17 cellular contexts compared by ENCODE assay signal in the genomic region with DNA sequence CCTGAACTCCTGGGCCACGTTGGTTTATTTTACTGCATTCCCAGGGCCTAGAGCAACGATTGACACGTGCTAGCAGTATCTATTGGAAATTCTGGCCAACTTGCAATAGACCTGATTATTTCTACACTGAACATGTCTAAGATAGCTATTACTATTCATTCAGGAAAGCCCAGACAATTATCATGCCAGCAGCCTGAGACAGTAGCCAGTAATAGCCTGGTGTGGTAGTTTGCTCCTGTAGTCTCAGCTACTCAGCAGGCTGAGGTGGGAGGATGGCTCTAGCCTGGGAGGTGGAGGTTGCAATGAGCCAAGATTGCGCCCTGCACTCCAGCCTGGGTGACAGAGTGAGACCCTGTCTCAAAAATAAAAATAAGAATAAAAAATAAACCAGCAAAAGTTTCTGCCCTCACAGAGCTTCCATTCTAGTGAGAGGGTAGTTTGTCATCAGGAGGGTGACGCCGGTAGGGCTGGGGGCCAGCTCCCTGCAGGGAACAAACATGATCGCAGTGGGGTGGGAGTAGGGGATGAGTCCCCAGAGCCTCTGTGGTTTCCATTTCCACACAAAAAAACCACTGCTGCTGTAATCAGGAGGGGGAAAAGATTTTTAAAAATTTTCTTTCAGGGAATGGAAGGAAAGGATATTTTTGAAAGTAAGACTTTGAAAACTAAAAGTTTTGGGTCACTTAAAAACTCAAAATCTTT. TPM values are rescaled to one million over a fixed set of nuclear protein-coding genes. Genes with fewer than 3 reads are reported as not detected.
DNase-seq lines count a peak whose midpoint lies in the region; ATAC-seq and TF ChIP-seq lines count a peak whose summit lies in the region.
"Had no signal": no experiment of that assay in that cellular context is flagged by ENCODE, and none has a peak within 500 bp of the region (broad histone marks: within the 10 kb centered on the region; RNA-seq: fewer than 3 reads in every experiment).

No MANE protein-coding gene starts in this region.

- no peak overlapping the region for H4K8ac ChIP-seq in IMR-90 (ENCODE audit: low read depth in 2 of 2, low read length in 2 of 2)

- dilution Hi-C loops in IMR-90 (cut with HindIII; ENCODE audit: low sequenced_read_pairs, unreplicated experiment): no loop called here

- intact Hi-C loops in IMR-90 (cut with micrococcal nuclease) (no loop called here), right lobe of liver (cut with DNase I) (no loop called here)

- TF ChIP-seq CTCF in IMR-90 (conservative IDR thresholded peaks at IDR 0.05; ENCODE audit: low read depth, low read length): no peak
- no peak for TF ChIP-seq CTCF in neutrophil (IDR thresholded peaks at IDR 0.05)
- no peak for TF ChIP-seq CTCF in right lobe of liver (IDR thresholded peaks at IDR 0.05)

- DNase-seq in activated T-cell treated with anti-CD3 and anti-CD28 coated beads, Interleukin-2, amount 50 U/mL, for 24 hours: no peak
- DNase-seq in activated T-cell treated with anti-CD3 and anti-CD28 coated beads for 4 hours (no peak), IMR-90 (peak; percentile 18), NCI-H2196 (lab: John Stamatoyannopoulos, UW; ENCODE audit: unreplicated experiment) (no peak), right lobe of liver (no peak)
- no peak for DNase-seq in activated naive CD8-positive, alpha-beta T cell treated with anti-CD3 and anti-CD28 coated beads for 36 hours
- DNase-seq in stimulated activated CD4-positive, alpha-beta T cell treated with anti-CD3 and anti-CD28 coated beads, Interleukin-12 subunit alpha, Interleukin-12 subunit beta, amount 100 ng/mL, for 4 hours: no peak
- DNase-seq: anterior cingulate cortex, mammary epithelial cell, NCI-H2029, NCI-H748 treated with DMSO at 0.1 percent for 48 hours, nucleus accumbens, SK-N-SH, upper lobe of right lung had no signal

- peaks cover 5% of the 10 kb centered on the region for H3K4me1 ChIP-seq in IMR-90 (ENCODE audit: control insufficient read depth, insufficient read depth, low read length)
- H3K4me1 ChIP-seq in neutrophil (ENCODE audit: control insufficient read depth in 1 of 2, insufficient read depth in 1 of 2, low read depth in 1 of 2, low read length in 1 of 2): peaks cover 58 to 60% of the 10 kb centered on the region in 2 experiments
- H3K4me1 ChIP-seq in right lobe of liver: peaks cover 0 to 5% (median 2%) of the 10 kb centered on the region in 4 donors
- H3K4me1 ChIP-seq: HAP-1 had no signal

- H2AK9ac ChIP-seq in IMR-90 (replicated peaks; ENCODE audit: low read depth, low read length, poor library complexity): no peak overlapping the region

- no peaks in the 10 kb centered on the region for H3K9me3 Mint-ChIP-seq in activated T-cell treated with anti-CD3 and anti-CD28 coated beads, Interleukin-2, amount 50 U/mL, for 24 hours
- H3K9me3 Mint-ChIP-seq in activated naive CD8-positive, alpha-beta T cell treated with anti-CD3 and anti-CD28 coated beads for 36 hours: no peaks in the 10 kb centered on the region

- POLR2A ChIA-PET in IMR-90 (lab: Charles Lee; ENCODE audit: unreplicated experiment): no interaction called here

- no peak overlapping the region for H4K5ac ChIP-seq in IMR-90 (ENCODE audit: low read depth, low read length)

- no peak overlapping the region for H2AFZ ChIP-seq in IMR-90 (replicated peaks; ENCODE audit: low read length, poor library complexity)

- H3K18ac ChIP-seq in IMR-90 (ENCODE audit: low read depth, low read length): no peak overlapping the region

- in situ Hi-C loops in IMR-90 (cut with MboI; ENCODE audit: low sequenced_read_pairs): no loop called here

- peaks cover 60% of the 10 kb centered on the region for H3K36me3 Mint-ChIP-seq in activated T-cell treated with anti-CD3 and anti-CD28 coated beads, Interleukin-2, amount 50 U/mL, for 24 hours (ENCODE audit: low read depth)
- H3K36me3 Mint-ChIP-seq in activated naive CD8-positive, alpha-beta T cell treated with anti-CD3 and anti-CD28 coated beads for 36 hours: peaks cover 48% of the 10 kb centered on the region

- CTCF ChIA-PET in IMR-90 (lab: Yijun Ruan, JAX): interaction anchor here (0.6 to 1.0 kb wide), 2 partner anchors 16 to 796 kb away, joined by 3 read pairs; no protein-coding TSS in a partner anchor

- H2BK20ac ChIP-seq in IMR-90 (ENCODE audit: low read depth, low read length): no peak overlapping the region

- H3K27ac Mint-ChIP-seq in activated T-cell treated with anti-CD3 and anti-CD28 coated beads, Interleukin-2, amount 50 U/mL, for 24 hours: peak overlapping the region; percentile 96
- H3K27ac Mint-ChIP-seq in activated naive CD8-positive, alpha-beta T cell treated with anti-CD3 and anti-CD28 coated beads for 36 hours: peak overlapping the region; percentile 61

- WGBS in IMR-90 (ENCODE audit: extremely low coverage in 2 of 2, insufficient read length in 1 of 2), 2 experiments: no CpG with 5 or more reads among the region's 7 CpGs
- 60% methylated on average over 7 of the region's 7 CpGs for WGBS in right lobe of liver (ENCODE audit: insufficient coverage, low coverage, low lambda C conversion rate, missing lambda C conversion rate)

- ATAC-seq in IMR-90 (ENCODE audit: low read depth) (no peak), right lobe of liver (no peak)
- ATAC-seq: Panc1 had no signal

- no peak overlapping the region for H3K4me2 ChIP-seq in IMR-90 (ENCODE audit: low read depth, low read length)
- H3K4me2 ChIP-seq: SK-N-SH had no signal

- peak overlapping the region; percentile 76 for H3K4me3 Mint-ChIP-seq in activated T-cell treated with anti-CD3 and anti-CD28 coated beads, Interleukin-2, amount 50 U/mL, for 24 hours
- peak overlapping the region; percentile 40 for H3K4me3 Mint-ChIP-seq in activated naive CD8-positive, alpha-beta T cell treated with anti-CD3 and anti-CD28 coated beads for 36 hours

- peaks cover 9% of the 10 kb centered on the region; the same call in 1 of the 2 replicates for H3K9me1 ChIP-seq in IMR-90 (ENCODE audit: insufficient read depth, low read length)

- H3K4me1 Mint-ChIP-seq in activated T-cell treated with anti-CD3 and anti-CD28 coated beads, Interleukin-2, amount 50 U/mL, for 24 hours (ENCODE audit: low read depth): peaks cover 81% of the 10 kb centered on the region
- peaks cover 70% of the 10 kb centered on the region for H3K4me1 Mint-ChIP-seq in activated naive CD8-positive, alpha-beta T cell treated with anti-CD3 and anti-CD28 coated beads for 36 hours

- no peak overlapping the region for H3K4me3 ChIP-seq in IMR-90 (ENCODE audit: insufficient read depth, low read depth, low read length)
- peak overlapping the region; percentile 21 to 92 for H3K4me3 ChIP-seq in neutrophil (ENCODE audit: low read depth in 1 of 2, low read length in 1 of 2)
- no peak overlapping the region for H3K4me3 ChIP-seq in right lobe of liver
- H3K4me3 ChIP-seq: HAP-1, upper lobe of right lung had no signal

- no peak overlapping the region for H2BK5ac ChIP-seq in IMR-90 (ENCODE audit: low read depth, low read length, poor library complexity, severe bottlenecking)

- no peak overlapping the region for H3K23ac ChIP-seq in IMR-90 (ENCODE audit: low read depth, low read length)

- no peak overlapping the region for H2AK5ac ChIP-seq in IMR-90 (ENCODE audit: low read depth, low read length)

- peaks cover 17% of the 10 kb centered on the region for H3K36me3 ChIP-seq in IMR-90 (ENCODE audit: control insufficient read depth, insufficient read depth, low read length)
- peaks cover 37% of the 10 kb centered on the region for H3K36me3 ChIP-seq in neutrophil
- H3K36me3 ChIP-seq in right lobe of liver: no peaks in the 10 kb centered on the region
- H3K36me3 ChIP-seq: HAP-1 had no signal

- H4K91ac ChIP-seq in IMR-90 (ENCODE audit: insufficient read depth, low read depth, low read length): no peak overlapping the region

- TF ChIP-seq RAD21 in IMR-90 (IDR thresholded peaks at IDR 0.05; ENCODE audit: low read length): no peak

- H3K9me3 ChIP-seq in IMR-90 (ENCODE audit: control insufficient read depth, insufficient read depth, low read length) (no peaks in the 10 kb centered on the region), neutrophil (no peaks in the 10 kb centered on the region), right lobe of liver (no peaks in the 10 kb centered on the region)
- H3K9me3 ChIP-seq: HAP-1, SK-N-SH, upper lobe of right lung had no signal

- peaks cover 32 to 36% of the 10 kb centered on the region in 2 experiments for H3K79me1 ChIP-seq in IMR-90 (ENCODE audit: low read depth in 1 of 2, low read length in 2 of 2)

- H3K56ac ChIP-seq in IMR-90 (ENCODE audit: extremely low read depth, insufficient read depth, low read length): no peak overlapping the region

- no peak overlapping the region for H3K4ac ChIP-seq in IMR-90 (ENCODE audit: low read depth, low read length)

- TF ChIP-seq POLR2A in IMR-90 (IDR thresholded peaks at IDR 0.05; ENCODE audit: low read depth, low read length): no peak
- TF ChIP-seq POLR2A in right lobe of liver (IDR thresholded peaks at IDR 0.05): no peak

- H4K20me1 ChIP-seq in IMR-90 (ENCODE audit: insufficient read depth, low read length): no peaks in the 10 kb centered on the region

- H3K27me3 Mint-ChIP-seq in activated T-cell treated with anti-CD3 and anti-CD28 coated beads, Interleukin-2, amount 50 U/mL, for 24 hours: no peaks in the 10 kb centered on the region
- H3K27me3 Mint-ChIP-seq in activated naive CD8-positive, alpha-beta T cell treated with anti-CD3 and anti-CD28 coated beads for 36 hours: no peaks in the 10 kb centered on the region

- no peak overlapping the region for H2BK15ac ChIP-seq in IMR-90 (ENCODE audit: low read depth, low read length)

- no TSS peak for BruUV-seq in IMR-90 (replicated peaks; lab: Mats Ljungman, UMichigan)

- H3K27me3 ChIP-seq in IMR-90 (ENCODE audit: control insufficient read depth, insufficient read depth, low read length) (no peaks in the 10 kb centered on the region), neutrophil (no peaks in the 10 kb centered on the region), right lobe of liver (no peaks in the 10 kb centered on the region)
- H3K27me3 ChIP-seq: upper lobe of right lung had no signal

- no peak overlapping the region for H3K27ac ChIP-seq in IMR-90 (ENCODE audit: insufficient read depth, low read length)
- peak overlapping the region; percentile 96 for H3K27ac ChIP-seq in neutrophil
- H3K27ac ChIP-seq in right lobe of liver: no peak overlapping the region
- H3K27ac ChIP-seq: upper lobe of right lung had no signal

- H2BK120ac ChIP-seq in IMR-90 (ENCODE audit: low read depth, low read length): no peak overlapping the region

- H3K14ac ChIP-seq in IMR-90 (replicated peaks; ENCODE audit: low read depth, low read length): no peak overlapping the region

- no peak overlapping the region for H3K9ac ChIP-seq in IMR-90 (ENCODE audit: low read depth, low read length)
- H3K9ac ChIP-seq: SK-N-SH had no signal

TF ChIP-seq in IMR-90, 13 proteins besides CTCF, POLR2A, EP300 and RAD21 (continues in another document):
- TF ChIP-seq MAFK (IDR thresholded peaks at IDR 0.05; ENCODE audit: low read depth, low read length): no peak
- TF ChIP-seq BHLHE40 (IDR thresholded peaks at IDR 0.05; ENCODE audit: low read depth, low read length): no peak

RNA-seq across cellular contexts. Expression of a gene that starts 4.3 kb away (rescaled TPM):
- 17.0 and 18.6 TPM in 2 replicates for total RNA-seq in IMR-90 (2012; rRNA removed)
- 11.1 and 13.1 TPM in 2 replicates for polyA plus RNA-seq in IMR-90 (2012; rRNA removed)
- 4.5 and 5.1 TPM in 2 replicates for polyA plus RNA-seq in IMR-90 (2012; cell fraction: cytosol; rRNA removed)
- 6.7 and 32.3 TPM in 2 replicates for polyA plus RNA-seq in IMR-90 (2012; cell fraction: nucleus; rRNA removed; ENCODE audit: low replicate concordance)
- 10 to 100 TPM; 36.2 to 37.9 TPM for total RNA-seq in activated naive CD8-positive, alpha-beta T cell treated with anti-CD3 and anti-CD28 coated beads for 36 hours
- total RNA-seq in right lobe of liver: 10 to 100 TPM in 5 of 6 experiments, 1 to 10 TPM in 1; 8.8 to 14.8 (median 11.5) TPM

Comparison
In these comparisons a context has a peak if more than half of its experiments do, and no peak if none do; other contexts are left out.
1. H3K4me3 ChIP-seq: peak in neutrophil (2 of 2); none in IMR-90 (single experiment) and right lobe of liver (0 of 3).